ENCODE assay signal across 11 cellular contexts in genomic region chr9:94912700-94913249, GRCh38.
A peak's percentile ranks its signal among the peaks of the same experiment; 100 is the strongest.
DNase-seq lines count a peak whose midpoint lies in the region; TF ChIP-seq lines count a peak whose summit lies in the region.
"Had no signal": no experiment of that assay in that cellular context is flagged by ENCODE, and none has a peak within 500 bp of the region (broad histone marks: within the 10 kb centered on the region; RNA-seq: fewer than 3 reads in every experiment).

No MANE protein-coding gene starts in this region.

- no peak for DNase-seq in Caco-2
- DNase-seq in LoVo (ENCODE audit: low spot score), result peak; percentile 72
- DNase-seq in coronary artery (ENCODE audit: low spot score), result peak; percentile 31
- no peak for DNase-seq in glutamatergic neuron
- no peak for DNase-seq in NCI-H1930 (lab: John Stamatoyannopoulos, UW)
- DNase-seq in cerebellum (ENCODE audit: low spot score), result no peak
- DNase-seq in effector CD4-positive, alpha-beta T cell, result no peak
- DNase-seq: activated naive CD8-positive, alpha-beta T cell treated with anti-CD3 and anti-CD28 coated beads for 36 hours; DND-41 had no signal

- peak overlapping the region in 1 of 2 donors; percentile 11 for H3K27ac ChIP-seq in coronary artery
- peak overlapping the region; percentile 75 for H3K27ac ChIP-seq in mesodermal cell (ENCODE audit: low read depth, low read length, severe bottlenecking)

- POLR2A ChIA-PET in Caco-2 (lab: Charles Lee), result no interaction called here

- CTCF ChIA-PET in Caco-2 (lab: Charles Lee), result no interaction called here

- H3K27ac Mint-ChIP-seq in Caco-2 (ENCODE audit: unreplicated experiment) (peak overlapping the region; percentile 82), glutamatergic neuron (ENCODE audit: unreplicated experiment) (no peak overlapping the region)
- H3K27ac Mint-ChIP-seq: activated naive CD8-positive, alpha-beta T cell treated with anti-CD3 and anti-CD28 coated beads for 36 hours; stimulated activated effector memory CD8-positive, alpha-beta T cell treated with anti-CD3 and anti-CD28 coated beads, Interleukin-12 subunit alpha, Interleukin-12 subunit beta, amount 100 ng/mL, for 72 hours had no signal

- no peaks in the 10 kb centered on the region for H3K27me3 ChIP-seq in Caco-2 (replicated peaks; ENCODE audit: control insufficient read depth, insufficient read depth, low read length)

- H3K4me3 Mint-ChIP-seq in Caco-2 (ENCODE audit: unreplicated experiment), result no peak overlapping the region
- H3K4me3 Mint-ChIP-seq in glutamatergic neuron (ENCODE audit: unreplicated experiment), result no peak overlapping the region
- H3K4me3 Mint-ChIP-seq: activated naive CD8-positive, alpha-beta T cell treated with anti-CD3 and anti-CD28 coated beads for 36 hours; stimulated activated effector memory CD8-positive, alpha-beta T cell treated with anti-CD3 and anti-CD28 coated beads, Interleukin-12 subunit alpha, Interleukin-12 subunit beta, amount 100 ng/mL, for 72 hours had no signal

- H3K4me1 ChIP-seq in Caco-2 (peaks cover 76% of the 10 kb centered on the region), mesodermal cell (ENCODE audit: control insufficient read depth, insufficient read depth, low read length, poor library complexity, severe bottlenecking) (peaks cover 75% of the 10 kb centered on the region)

- H3K9me3 ChIP-seq in Caco-2 (no peaks in the 10 kb centered on the region), mesodermal cell (ENCODE audit: control insufficient read depth, low read length) (no peaks in the 10 kb centered on the region)

- H3K4me1 Mint-ChIP-seq in Caco-2 (ENCODE audit: low read depth, unreplicated experiment) (peaks cover 47% of the 10 kb centered on the region), glutamatergic neuron (ENCODE audit: low read depth, unreplicated experiment) (peaks cover 56% of the 10 kb centered on the region)

- WGBS in mesodermal cell (ENCODE audit: insufficient coverage in 2 of 2), 2 experiments, result 84 to 86% methylated on average over 7 of the region's 8 CpGs

- intact Hi-C loops in Caco-2 (cut with micrococcal nuclease; ENCODE audit: unreplicated experiment), result loop anchor here (5.0 to 10.0 kb wide), 3 partner anchors 45 to 128 kb away; no protein-coding TSS in a partner anchor

- H3K36me3 Mint-ChIP-seq in Caco-2 (ENCODE audit: insufficient read depth, unreplicated experiment) (peaks cover 10% of the 10 kb centered on the region), glutamatergic neuron (ENCODE audit: unreplicated experiment) (no peaks in the 10 kb centered on the region)
- H3K36me3 Mint-ChIP-seq: activated naive CD8-positive, alpha-beta T cell treated with anti-CD3 and anti-CD28 coated beads for 36 hours; stimulated activated effector memory CD8-positive, alpha-beta T cell treated with anti-CD3 and anti-CD28 coated beads, Interleukin-12 subunit alpha, Interleukin-12 subunit beta, amount 100 ng/mL, for 72 hours had no signal

- no peak for TF ChIP-seq CTCF in Caco-2 (IDR thresholded peaks at IDR 0.05; ENCODE audit: insufficient read depth in 1 of 2, low read depth in 1 of 2, low read length in 1 of 2, severe bottlenecking in 1 of 2, unreplicated experiment in 1 of 2)
- no peak for TF ChIP-seq CTCF in coronary artery (IDR thresholded peaks at IDR 0.05)
- TF ChIP-seq CTCF in glutamatergic neuron (IDR thresholded peaks at IDR 0.05; ENCODE audit: partially characterized antibody, unreplicated experiment), result no peak

- no TSS peak for BruUV-seq in Caco-2 (replicated peaks; lab: Mats Ljungman, UMichigan)

- H3K9me3 Mint-ChIP-seq in Caco-2 (ENCODE audit: unreplicated experiment) (no peaks in the 10 kb centered on the region), glutamatergic neuron (ENCODE audit: unreplicated experiment) (peaks cover 8% of the 10 kb centered on the region)
- H3K9me3 Mint-ChIP-seq: activated naive CD8-positive, alpha-beta T cell treated with anti-CD3 and anti-CD28 coated beads for 36 hours; stimulated activated effector memory CD8-positive, alpha-beta T cell treated with anti-CD3 and anti-CD28 coated beads, Interleukin-12 subunit alpha, Interleukin-12 subunit beta, amount 100 ng/mL, for 72 hours had no signal

- H3K4me3 ChIP-seq in Caco-2 (ENCODE audit: low read depth, low read length), result no peak overlapping the region
- no peak overlapping the region for H3K4me3 ChIP-seq in coronary artery
- no peak overlapping the region for H3K4me3 ChIP-seq in mesodermal cell (ENCODE audit: extremely low read depth, insufficient read depth, low read length, poor library complexity, severe bottlenecking)

- H3K36me3 ChIP-seq in Caco-2 (ENCODE audit: control insufficient read depth, insufficient read depth, low read length) (no peaks in the 10 kb centered on the region), mesodermal cell (ENCODE audit: control insufficient read depth, insufficient read depth, low read length) (no peaks in the 10 kb centered on the region)

- H3K27me3 Mint-ChIP-seq in Caco-2 (ENCODE audit: insufficient read depth, unreplicated experiment), result no peaks in the 10 kb centered on the region
- peaks cover 6% of the 10 kb centered on the region for H3K27me3 Mint-ChIP-seq in glutamatergic neuron (ENCODE audit: unreplicated experiment)
- H3K27me3 Mint-ChIP-seq: activated naive CD8-positive, alpha-beta T cell treated with anti-CD3 and anti-CD28 coated beads for 36 hours had no signal

Comparison
In these comparisons a context has a peak if more than half of its experiments do, and no peak if none do; other contexts are left out.
1. DNase-seq: peak in LoVo (single experiment) and coronary artery (single experiment); none in Caco-2 (0 of 2), glutamatergic neuron (single experiment), NCI-H1930 (0 of 2), cerebellum (single experiment) and effector CD4-positive, alpha-beta T cell (single experiment).